Comparison of ENCODE assay signal across 18 cellular contexts in genomic region chr3:72395654-72396415, GRCh38. TPM values are rescaled to one million over a fixed set of nuclear protein-coding genes. Genes with fewer than 3 reads are reported as not detected.
DNase-seq lines count a peak whose midpoint lies in the region; ATAC-seq and TF ChIP-seq lines count a peak whose summit lies in the region.
"Had no signal": no experiment of that assay in that cellular context is flagged by ENCODE, and none has a peak within 500 bp of the region (broad histone marks: within the 10 kb centered on the region; RNA-seq: fewer than 3 reads in every experiment).

No MANE protein-coding gene starts in this region.

- H3K4me3 ChIP-seq in fibroblast of mammary gland (ENCODE audit: control insufficient read depth, low read depth, low read length) (no peak overlapping the region), retinal pigment epithelial cell (ENCODE audit: low read length) (no peak overlapping the region)
- H3K4me3 ChIP-seq: GM12878, GM23338, PC-9, SK-N-MC had no signal

- H3K27me3 Mint-ChIP-seq in activated CD8-positive, alpha-beta T cell treated with anti-CD3 and anti-CD28 coated beads, Interleukin-2, amount 10 ng/mL, durations not matched to agents 7 days and 5 days (ENCODE audit: low read depth), result no peaks in the 10 kb centered on the region

- H3K9me3 Mint-ChIP-seq in activated CD8-positive, alpha-beta T cell treated with anti-CD3 and anti-CD28 coated beads, Interleukin-2, amount 10 ng/mL, durations not matched to agents 7 days and 5 days (ENCODE audit: insufficient read depth), result no peaks in the 10 kb centered on the region
- H3K9me3 Mint-ChIP-seq: GM23338 had no signal

- no peaks in the 10 kb centered on the region for H3K36me3 Mint-ChIP-seq in activated CD8-positive, alpha-beta T cell treated with anti-CD3 and anti-CD28 coated beads, Interleukin-2, amount 10 ng/mL, durations not matched to agents 7 days and 5 days (ENCODE audit: low read depth)

- CTCF ChIA-PET in activated CD8-positive, alpha-beta T cell treated with anti-CD3 and anti-CD28 coated beads, Interleukin-2, amount 10 ng/mL, durations not matched to agents 7 days and 5 days (lab: Charles Lee), result no interaction called here

- no peak overlapping the region for H3K27ac Mint-ChIP-seq in activated CD8-positive, alpha-beta T cell treated with anti-CD3 and anti-CD28 coated beads, Interleukin-2, amount 10 ng/mL, durations not matched to agents 7 days and 5 days
- H3K27ac Mint-ChIP-seq: GM23338 had no signal

- H3K4me3 Mint-ChIP-seq in activated CD8-positive, alpha-beta T cell treated with anti-CD3 and anti-CD28 coated beads, Interleukin-2, amount 10 ng/mL, durations not matched to agents 7 days and 5 days, result no peak overlapping the region
- H3K4me3 Mint-ChIP-seq: GM23338 had no signal

- POLR2A ChIA-PET in activated CD8-positive, alpha-beta T cell treated with anti-CD3 and anti-CD28 coated beads, Interleukin-2, amount 10 ng/mL, durations not matched to agents 7 days and 5 days (lab: Charles Lee), result no interaction called here

- DNase-seq in GM03348 (ENCODE audit: low spot score), result peak; percentile 11
- peak; percentile 21 for DNase-seq in RPMI7951 (ENCODE audit: low read depth)
- DNase-seq in fibroblast of mammary gland (ENCODE audit: low read depth), result peak; percentile 73
- DNase-seq in retinal pigment epithelial cell (ENCODE audit: low read depth), result peak; percentile 43
- no peak for DNase-seq in activated CD8-positive, alpha-beta T cell treated with anti-CD3 and anti-CD28 coated beads, Interleukin-2, amount 10 ng/mL, durations not matched to agents 7 days and 5 days
- no peak for DNase-seq in DMS 273 treated with DMSO at 0.1 percent for 48 hours (lab: John Stamatoyannopoulos, UW)
- DNase-seq in NCI-H1417 treated with DMSO at 0.1 percent for 48 hours (lab: John Stamatoyannopoulos, UW), result no peak
- DNase-seq: C1 segment of cervical spinal cord, DMS153, NCI-H1092, NCI-H1694 treated with DMSO at 0.1 percent for 48 hours, NCI-H446 treated with DMSO at 0.1 percent for 48 hours, NCI-H748 treated with DMSO at 0.1 percent for 48 hours, PC-9 had no signal

- H3K4me1 Mint-ChIP-seq in activated CD8-positive, alpha-beta T cell treated with anti-CD3 and anti-CD28 coated beads, Interleukin-2, amount 10 ng/mL, durations not matched to agents 7 days and 5 days (ENCODE audit: low read depth), result peaks cover 3% of the 10 kb centered on the region

- ATAC-seq in activated CD8-positive, alpha-beta T cell treated with anti-CD3 and anti-CD28 coated beads, Interleukin-2, amount 10 ng/mL, durations not matched to agents 7 days and 5 days, result no peak
- ATAC-seq: GM12878, GM23338, Right ventricle myocardium inferior had no signal

- no peak for TF ChIP-seq CTCF in fibroblast of mammary gland (conservative IDR thresholded peaks at IDR 0.05; ENCODE audit: control insufficient read depth, insufficient read depth, low read depth, low read length)
- no peak for TF ChIP-seq CTCF in retinal pigment epithelial cell (conservative IDR thresholded peaks at IDR 0.05; ENCODE audit: low read depth, low read length)

RNA-seq across cellular contexts. Expression of gene RYBP, which starts 50.6 kb away (rescaled TPM):
- 10.1 and 15.3 TPM in 2 replicates for total RNA-seq in RPMI7951 (2014; rRNA removed; shearing (Covaris generic))
- 1 to 10 TPM; 9.1 to 9.3 TPM for total RNA-seq in activated CD8-positive, alpha-beta T cell treated with anti-CD3 and anti-CD28 coated beads, Interleukin-2, amount 10 ng/mL, durations not matched to agents 7 days and 5 days

Comparison
In these comparisons a context has a peak if more than half of its experiments do, and no peak if none do; other contexts are left out.
1. DNase-seq: peak in GM03348 (single experiment), RPMI7951 (single experiment), fibroblast of mammary gland (single experiment) and retinal pigment epithelial cell (single experiment); none in activated CD8-positive, alpha-beta T cell treated with anti-CD3 and anti-CD28 coated beads, Interleukin-2, amount 10 ng/mL, durations not matched to agents 7 days and 5 days (single experiment), DMS 273 treated with DMSO at 0.1 percent for 48 hours (single experiment) and NCI-H1417 treated with DMSO at 0.1 percent for 48 hours (single experiment).